8 cellular contexts compared by ENCODE assay signal in genomic region chr2:222318026-222318711, GRCh38. TPM values are rescaled to one million over a fixed set of nuclear protein-coding genes. Genes with fewer than 3 reads are reported as not detected.
A peak's percentile ranks its signal among the peaks of the same experiment; 100 is the strongest.
DNase-seq lines count a peak whose midpoint lies in the region; ATAC-seq, FAIRE-seq and TF ChIP-seq lines count a peak whose summit lies in the region.

No MANE protein-coding gene starts in this region.

- H3K27ac Mint-ChIP-seq in CD4-positive, CD25-positive, alpha-beta regulatory T cell, result no peak overlapping the region
- H3K27ac Mint-ChIP-seq in T-helper 17 cell (no peak overlapping the region), mesothelial cell of epicardium (peak overlapping the region; percentile 5)

- DNase-seq in CD4-positive, CD25-positive, alpha-beta regulatory T cell, result peak in 2 of 3 donors; percentile 57 to 66
- DNase-seq in NCI-H146 (lab: John Stamatoyannopoulos, UW) (peak; percentile 72), T-helper 17 cell (no peak), mesothelial cell of epicardium (ENCODE audit: low spot score in 2 of 2, unreplicated experiment in 2 of 2) (peak in 1 of 2 experiments; percentile 76), thoracic aorta (ENCODE audit: low spot score) (no peak)

- H3K27me3 Mint-ChIP-seq in CD4-positive, CD25-positive, alpha-beta regulatory T cell, result peaks cover 81% of the 10 kb centered on the region
- H3K27me3 Mint-ChIP-seq in T-helper 17 cell (peaks cover 64% of the 10 kb centered on the region), mesothelial cell of epicardium (ENCODE audit: low read depth) (peaks cover 83% of the 10 kb centered on the region)

- H3K4me3 Mint-ChIP-seq in CD4-positive, CD25-positive, alpha-beta regulatory T cell, result peak overlapping the region; percentile 86 to 89 (median 86)
- H3K4me3 Mint-ChIP-seq in T-helper 17 cell (peak overlapping the region; percentile 88), mesothelial cell of epicardium (peak overlapping the region; percentile 70)

- peaks cover 0 to 2% (median 0%) of the 10 kb centered on the region in 7 donors for H3K9me3 Mint-ChIP-seq in CD4-positive, CD25-positive, alpha-beta regulatory T cell
- H3K9me3 Mint-ChIP-seq in mesothelial cell of epicardium, result no peaks in the 10 kb centered on the region

- H3K27ac ChIP-seq in CD4-positive, CD25-positive, alpha-beta regulatory T cell (ENCODE audit: insufficient read depth, low read length, poor library complexity, severe bottlenecking), result no peak overlapping the region
- H3K27ac ChIP-seq in thoracic aorta, result no peak overlapping the region

- ATAC-seq in CD4-positive, CD25-positive, alpha-beta regulatory T cell (ENCODE audit: low read depth in 2 of 2), result peak; percentile 28 to 61
- peak; percentile 37 for ATAC-seq in GM18520 (IDR thresholded peaks at IDR 0.05; ENCODE audit: unreplicated experiment)
- ATAC-seq in HG02938 (IDR thresholded peaks at IDR 0.05; ENCODE audit: unreplicated experiment), result peak; percentile 41
- peak; percentile 66 for ATAC-seq in T-helper 17 cell
- ATAC-seq in thoracic aorta (ENCODE audit: insufficient number of reproducible peaks, low FRiP score, low read depth), result no peak

- H3K36me3 Mint-ChIP-seq in CD4-positive, CD25-positive, alpha-beta regulatory T cell, result no peaks in the 10 kb centered on the region
- no peaks in the 10 kb centered on the region for H3K36me3 Mint-ChIP-seq in T-helper 17 cell (ENCODE audit: low read depth)
- no peaks in the 10 kb centered on the region for H3K36me3 Mint-ChIP-seq in mesothelial cell of epicardium

- no peaks in the 10 kb centered on the region for H3K36me3 ChIP-seq in CD4-positive, CD25-positive, alpha-beta regulatory T cell (ENCODE audit: control insufficient read depth, insufficient read depth, low read length)
- H3K36me3 ChIP-seq in thoracic aorta, result no peaks in the 10 kb centered on the region

- TF ChIP-seq CTCF in mesothelial cell of epicardium (IDR thresholded peaks at IDR 0.05; ENCODE audit: unreplicated experiment), result no peak
- TF ChIP-seq CTCF in thoracic aorta (IDR thresholded peaks at IDR 0.05), result no peak

- peak overlapping the region; percentile 73 for H3K4me3 ChIP-seq in CD4-positive, CD25-positive, alpha-beta regulatory T cell (ENCODE audit: low read depth, low read length)
- H3K4me3 ChIP-seq in thoracic aorta, result peak overlapping the region; percentile 68

- H3K27me3 ChIP-seq in CD4-positive, CD25-positive, alpha-beta regulatory T cell (ENCODE audit: control insufficient read depth, insufficient read depth, low read length), result peaks cover 44% of the 10 kb centered on the region
- H3K27me3 ChIP-seq in thoracic aorta (replicated peaks; ENCODE audit: insufficient read depth), result peaks cover 26% of the 10 kb centered on the region

- no peaks in the 10 kb centered on the region for H3K9me3 ChIP-seq in CD4-positive, CD25-positive, alpha-beta regulatory T cell (ENCODE audit: control insufficient read depth in 2 of 2, low read length in 2 of 2)
- H3K9me3 ChIP-seq in T-helper 17 cell (ENCODE audit: control insufficient read depth, low read length, poor library complexity, severe bottlenecking) (no peaks in the 10 kb centered on the region), thoracic aorta (no peaks in the 10 kb centered on the region)

- FAIRE-seq in endometrium (lab: Jason Lieb, UNC), result peak; percentile 88

- peaks cover 5 to 23% (median 9%) of the 10 kb centered on the region in 4 donors for H3K4me1 Mint-ChIP-seq in CD4-positive, CD25-positive, alpha-beta regulatory T cell
- H3K4me1 Mint-ChIP-seq in T-helper 17 cell (peaks cover 6% of the 10 kb centered on the region), mesothelial cell of epicardium (peaks cover 13% of the 10 kb centered on the region)

- H3K4me1 ChIP-seq in CD4-positive, CD25-positive, alpha-beta regulatory T cell (ENCODE audit: control insufficient read depth, insufficient read depth, low read length, poor library complexity, severe bottlenecking), result peaks cover 17% of the 10 kb centered on the region
- peaks cover 9 to 15% of the 10 kb centered on the region in 2 donors for H3K4me1 ChIP-seq in thoracic aorta (ENCODE audit: control insufficient read depth in 1 of 2, low read depth in 2 of 2)

RNA-seq across cellular contexts. Expression of gene PAX3, which starts 19.4 kb away (rescaled TPM):
- total RNA-seq in CD4-positive, CD25-positive, alpha-beta regulatory T cell, result not detected
- polyA plus RNA-seq in CD4-positive, CD25-positive, alpha-beta regulatory T cell, result not detected
- total RNA-seq in T-helper 17 cell (not detected), mesothelial cell of epicardium (0.25 to 0.41 TPM in 2 of 3 replicates, not detected in the other), thoracic aorta (not detected)

Comparison
In these comparisons a context has a peak if more than half of its experiments do, and no peak if none do; other contexts are left out.
1. DNase-seq: peak in CD4-positive, CD25-positive, alpha-beta regulatory T cell (2 of 3) and NCI-H146 (single experiment); none in T-helper 17 cell (0 of 3) and thoracic aorta (single experiment).
2. Peak in every context shown above with its lines, with median percentiles within 50 percentile points of each other: H3K4me3 Mint-ChIP-seq.